In genomic region chr3:39548282-39548681, GRCh38 we compare ENCODE assay signal across 1 cellular context.
TF ChIP-seq lines count a peak whose summit lies in the region.

No MANE protein-coding gene starts in this region.

TF ChIP-seq in H1, 55 proteins besides CTCF, POLR2A, EP300 and RAD21 (continued from another document):
- no peak for TF ChIP-seq POLR2AphosphoS5 (IDR thresholded peaks at IDR 0.05; ENCODE audit: low read depth, low read length)
- no peak for TF ChIP-seq SUZ12 (IDR thresholded peaks at IDR 0.05; ENCODE audit: low read length)
TF ChIP-seq in H1: peak in this region for 0.
